7 cellular contexts compared by ENCODE assay signal in the genomic region with DNA sequence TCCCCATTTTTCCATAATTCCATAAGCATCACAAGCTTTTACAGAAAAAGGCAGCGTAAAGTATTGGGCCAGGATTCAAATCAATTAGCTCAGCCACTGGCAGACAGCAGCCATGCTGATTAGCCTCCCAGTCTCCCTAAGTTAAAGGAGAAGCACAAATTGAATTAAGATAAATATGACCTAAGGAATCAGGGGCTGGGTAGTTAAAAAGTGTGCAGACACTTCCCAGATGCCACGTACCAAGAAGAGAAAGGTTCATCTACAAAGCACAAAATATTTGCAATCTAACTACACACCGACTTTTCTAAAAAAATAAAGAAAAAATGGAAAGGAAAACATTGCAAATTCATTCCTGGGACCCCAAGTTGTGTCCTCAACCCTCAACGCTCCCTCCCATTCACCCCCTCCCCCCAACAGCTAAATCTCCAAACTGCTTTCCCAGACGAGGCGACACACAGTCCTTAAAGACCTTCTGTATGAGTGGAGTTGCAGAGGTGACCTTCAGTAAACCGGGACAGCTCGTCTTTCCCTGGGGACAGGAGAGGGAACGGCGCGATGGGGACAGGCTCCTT. TPM values are rescaled to one million over a fixed set of nuclear protein-coding genes. Genes with fewer than 3 reads are reported as not detected.
A peak's percentile ranks its signal among the peaks of the same experiment; 100 is the strongest.
DNase-seq lines count a peak whose midpoint lies in the region; ATAC-seq, FAIRE-seq and TF ChIP-seq lines count a peak whose summit lies in the region.

No MANE protein-coding gene starts in this region.

- H3K4me1 ChIP-seq in GM23248 (ENCODE audit: insufficient read depth) (peaks cover 14% of the 10 kb centered on the region), PC-9 (replicated peaks; ENCODE audit: insufficient read depth) (peaks cover 6% of the 10 kb centered on the region), endocrine pancreas (ENCODE audit: control insufficient read depth, insufficient read depth, low read length) (peaks cover 9% of the 10 kb centered on the region), neuronal stem cell (ENCODE audit: control insufficient read depth in 2 of 2, insufficient read depth in 1 of 2, low read depth in 1 of 2, low read length in 2 of 2) (no peaks in the 10 kb centered on the region)

- TSS peak; percentile 52 for BruUV-seq in PC-9 (replicated peaks; lab: Mats Ljungman, UMichigan)

- H3K27me3 ChIP-seq in GM23248 (replicated peaks; ENCODE audit: insufficient read depth): no peaks in the 10 kb centered on the region
- H3K27me3 ChIP-seq in PC-9 (ENCODE audit: insufficient read depth, low read depth): no peaks in the 10 kb centered on the region
- no peaks in the 10 kb centered on the region for H3K27me3 ChIP-seq in endocrine pancreas (ENCODE audit: control insufficient read depth, insufficient read depth, low read length)
- H3K27me3 ChIP-seq in neuronal stem cell (ENCODE audit: control insufficient read depth in 3 of 3, insufficient read depth in 3 of 3, low read depth in 1 of 3, low read length in 3 of 3): no peaks in the 10 kb centered on the region

- no peak overlapping the region for H4K8ac ChIP-seq in neuronal stem cell (ENCODE audit: low read depth, low read length)

- H2BK12ac ChIP-seq in neuronal stem cell (ENCODE audit: low read length): no peak overlapping the region

- peaks cover 8% of the 10 kb centered on the region; the same call in 1 of the 2 replicates for H3F3A ChIP-seq in GM23248 (ENCODE audit: insufficient read depth)
- H3F3A ChIP-seq in PC-9 (ENCODE audit: insufficient read depth, low read depth): no peaks in the 10 kb centered on the region

- peak overlapping the region; percentile 99 for H3K23ac ChIP-seq in neuronal stem cell (ENCODE audit: low read depth, low read length, poor library complexity)

- DNase-seq in GM23248 (peak; percentile 62), PC-9 (no peak), neuronal stem cell (ENCODE audit: low spot score) (no peak), urothelium cell line (ENCODE audit: low spot score) (no peak)
- DNase-seq in activated CD8-positive, alpha-beta memory T cell treated with anti-CD3 and anti-CD28 coated beads for 24 hours: no peak

- H3K4me3 ChIP-seq in GM23248 (peak overlapping the region; percentile 84), PC-9 (peak overlapping the region; percentile 80), endocrine pancreas (ENCODE audit: control insufficient read depth, insufficient read depth, low read length) (peak overlapping the region; percentile 90), neuronal stem cell (ENCODE audit: low read length in 2 of 2) (peak overlapping the region; percentile 85 to 99)

- H3K18ac ChIP-seq in neuronal stem cell (ENCODE audit: low read length): peak overlapping the region; percentile 36

- no peak overlapping the region for H3K4ac ChIP-seq in neuronal stem cell (ENCODE audit: low read length)

- H3K9ac ChIP-seq in GM23248 (peak overlapping the region; percentile 87), endocrine pancreas (ENCODE audit: control insufficient read depth, insufficient read depth, low read length) (peak overlapping the region; percentile 97), neuronal stem cell (ENCODE audit: low read depth, low read length, poor library complexity) (peak overlapping the region; percentile 82)

- peaks cover 4% of the 10 kb centered on the region for H3K79me1 ChIP-seq in neuronal stem cell (ENCODE audit: low read depth, low read length)

- WGBS in GM23248 (ENCODE audit: low coverage in 1 of 2, low lambda C conversion rate in 2 of 2, missing lambda C conversion rate in 2 of 2), 2 experiments: 1% methylated on average over 11 of the region's 11 CpGs
- WGBS in neuronal stem cell (ENCODE audit: extremely low coverage in 2 of 2, insufficient read length in 2 of 2, insufficient replicate concordance in 1 of 2), 2 donors: no CpG with 5 or more reads among the region's 11 CpGs

- H3K36me3 ChIP-seq in GM23248 (ENCODE audit: low read depth) (peaks cover 5% of the 10 kb centered on the region; the same call in 1 of the 2 replicates), PC-9 (ENCODE audit: low read depth) (peaks cover 3% of the 10 kb centered on the region; the same call in 1 of the 2 replicates), endocrine pancreas (ENCODE audit: control insufficient read depth, insufficient read depth, low read length) (no peaks in the 10 kb centered on the region), neuronal stem cell (replicated peaks in 1 of 2; ENCODE audit: control insufficient read depth in 2 of 2, insufficient read depth in 2 of 2, low read length in 2 of 2) (peaks cover 7 to 38% of the 10 kb centered on the region in 2 donors)

- H4K20me1 ChIP-seq in GM23248 (ENCODE audit: insufficient read depth) (no peaks in the 10 kb centered on the region; the same call in 1 of the 2 replicates), PC-9 (ENCODE audit: insufficient read depth) (peaks cover 37% of the 10 kb centered on the region)

- H2BK5ac ChIP-seq in neuronal stem cell (ENCODE audit: low read length): peak overlapping the region; percentile 93

- POLR2A ChIA-PET in PC-9 (lab: Charles Lee; ENCODE audit: unreplicated experiment): no interaction called here

- intact Hi-C loops in PC-9 (cut with micrococcal nuclease; ENCODE audit: unreplicated experiment): loop anchor here (2.0 to 5.0 kb wide), 2 partner anchors 64 to 154 kb away; a partner anchor contains a TSS

- H2BK120ac ChIP-seq in neuronal stem cell (ENCODE audit: low read depth, low read length): no peak overlapping the region

- in situ Hi-C loops in GM23248 (cut with MboI): no loop called here

- ATAC-seq in HG03460 (IDR thresholded peaks at IDR 0.05; ENCODE audit: unreplicated experiment): no peak

- CTCF ChIA-PET in PC-9 (lab: Charles Lee): interaction anchor here (0.6 kb wide), 1 partner anchor 155 kb away, joined by 4 read pairs; a partner anchor contains a TSS

- H3K9me3 ChIP-seq in GM23248 (ENCODE audit: low read depth) (no peaks in the 10 kb centered on the region), PC-9 (ENCODE audit: insufficient read depth, low read depth) (no peaks in the 10 kb centered on the region), endocrine pancreas (ENCODE audit: control insufficient read depth, low read length) (no peaks in the 10 kb centered on the region), neuronal stem cell (replicated peaks in 1 of 2; ENCODE audit: control insufficient read depth in 2 of 2, insufficient read depth in 1 of 2, low read depth in 1 of 2, low read length in 2 of 2) (peaks cover 0 to 1% of the 10 kb centered on the region in 2 donors)

- peak overlapping the region; percentile 46 for H2AFZ ChIP-seq in GM23248
- H2AFZ ChIP-seq in PC-9: peak overlapping the region; percentile 71
- peak overlapping the region; percentile 90 for H2AFZ ChIP-seq in neuronal stem cell (ENCODE audit: low read length)

- H3K27ac ChIP-seq in GM23248 (peak overlapping the region; percentile 75), PC-9 (peak overlapping the region; percentile 54), neuronal stem cell (replicated peaks; ENCODE audit: low read length) (peak overlapping the region; percentile 61)

- H4K91ac ChIP-seq in neuronal stem cell (ENCODE audit: low read depth, low read length, poor library complexity): no peak overlapping the region

- FAIRE-seq in urothelium cell line (lab: Jason Lieb, UNC): no peak

- H3K9me2 ChIP-seq in GM23248 (ENCODE audit: insufficient read depth) (no peaks in the 10 kb centered on the region), PC-9 (ENCODE audit: insufficient read depth) (no peaks in the 10 kb centered on the region)

- H3K4me2 ChIP-seq in GM23248 (ENCODE audit: unreplicated experiment): peak overlapping the region; percentile 80
- H3K4me2 ChIP-seq in PC-9: peak overlapping the region; percentile 85
- peak overlapping the region; percentile 75 for H3K4me2 ChIP-seq in neuronal stem cell (ENCODE audit: insufficient read depth, low read length, poor library complexity, severe bottlenecking)

- peak overlapping the region; percentile 4 for H2AK5ac ChIP-seq in neuronal stem cell (ENCODE audit: low read depth, low read length)

- H3K14ac ChIP-seq in neuronal stem cell (ENCODE audit: low read length): peak overlapping the region; percentile 1

- TF ChIP-seq CTCF in PC-9 (conservative IDR thresholded peaks at IDR 0.05): no peak

- peaks cover 56% of the 10 kb centered on the region for H3K79me2 ChIP-seq in GM23248 (ENCODE audit: insufficient read depth)
- H3K79me2 ChIP-seq in PC-9 (ENCODE audit: low read depth): peaks cover 48% of the 10 kb centered on the region

- no peak overlapping the region for H2BK15ac ChIP-seq in neuronal stem cell (ENCODE audit: low read length)

RNA-seq across cellular contexts. Expression of a gene that starts 1.2 kb away (rescaled TPM):
- 118 and 147 TPM in 2 replicates for total RNA-seq in GM23248 (2014; rRNA removed; shearing (Covaris generic))
- 103 and 113 TPM in 2 replicates for polyA plus RNA-seq in GM23248 (2016; fragmentation: Nextera tagmentation; extraction: Ambion mirVana)
- 52.4 and 70.0 TPM in 2 replicates for total RNA-seq in PC-9 (2021)
- 46.1 TPM for polyA plus RNA-seq in neuronal stem cell (2013, experiment 1 of 2)
- polyA plus RNA-seq in neuronal stem cell (2013, experiment 2 of 2): 46.2 TPM
